Comparison of ENCODE assay signal across 7 cellular contexts in genomic region chr13:106619688-106620555, GRCh38. TPM values are rescaled to one million over a fixed set of nuclear protein-coding genes. Genes with fewer than 3 reads are reported as not detected.
DNase-seq lines count a peak whose midpoint lies in the region; ATAC-seq and TF ChIP-seq lines count a peak whose summit lies in the region.

No MANE protein-coding gene starts in this region.

- H3K9me3 ChIP-seq in ES-I3 (ENCODE audit: control insufficient read depth, insufficient read depth, low read length) = no peaks in the 10 kb centered on the region
- no peaks in the 10 kb centered on the region for H3K9me3 ChIP-seq in heart right ventricle

- POLR2A ChIA-PET in activated CD8-positive, alpha-beta T cell treated with anti-CD3 and anti-CD28 coated beads for 36 hours (lab: Charles Lee) = no interaction called here

- no peak overlapping the region for H3K4me3 Mint-ChIP-seq in activated CD8-positive, alpha-beta T cell treated with anti-CD3 and anti-CD28 coated beads for 36 hours

- peaks cover 2% of the 10 kb centered on the region for H3K4me1 Mint-ChIP-seq in activated CD8-positive, alpha-beta T cell treated with anti-CD3 and anti-CD28 coated beads for 36 hours (ENCODE audit: low read depth)

- WGBS in heart right ventricle, 2 donors = 17 to 23% methylated on average over 10 of the region's 10 CpGs

- no peaks in the 10 kb centered on the region for H3K9me3 Mint-ChIP-seq in activated CD8-positive, alpha-beta T cell treated with anti-CD3 and anti-CD28 coated beads for 36 hours

- peak overlapping the region in 7 of 10 donors; percentile 12 to 45 (median 34) for H3K4me3 ChIP-seq in heart right ventricle

- intact Hi-C loops in activated CD8-positive, alpha-beta T cell treated with anti-CD3 and anti-CD28 coated beads for 36 hours (cut with micrococcal nuclease) = no loop called here
- intact Hi-C loops in heart right ventricle (cut with DNase I) = loop anchor here in 7 of 10 donors (1.0 to 10.0 kb wide), 10 partner anchors 53 to 507 kb away; partner anchors contain the start of genes EFNB2 (in 5 of the 7) and ARGLU1 (in 1 of the 7)

- TF ChIP-seq CTCF in activated CD8-positive, alpha-beta T cell treated with anti-CD3 and anti-CD28 coated beads for 36 hours (IDR thresholded peaks at IDR 0.05) = peak; percentile 71
- peak; percentile 71 to 86 (median 81) for TF ChIP-seq CTCF in heart right ventricle (IDR thresholded peaks at IDR 0.05)

- peak overlapping the region; percentile 22; the same call in 1 of the 2 replicates for H3K9ac ChIP-seq in ES-I3 (ENCODE audit: low read depth, low read length)

- peak; percentile 19 for DNase-seq in NCI-H510A (lab: John Stamatoyannopoulos, UW)
- DNase-seq in activated CD8-positive, alpha-beta T cell treated with anti-CD3 and anti-CD28 coated beads for 36 hours = peak; percentile 35
- DNase-seq in heart right ventricle = peak in 1 of 2 donors; percentile 53
- DNase-seq in retina = peak; percentile 52

- H3K36me3 ChIP-seq in ES-I3 (ENCODE audit: insufficient read depth, low read length) (no peaks in the 10 kb centered on the region), heart right ventricle (no peaks in the 10 kb centered on the region)

- H3K27ac ChIP-seq in heart right ventricle = peak overlapping the region in 5 of 10 donors; percentile 33 to 71 (median 48)

- H3K27me3 Mint-ChIP-seq in activated CD8-positive, alpha-beta T cell treated with anti-CD3 and anti-CD28 coated beads for 36 hours = peaks cover 13% of the 10 kb centered on the region

- no peak overlapping the region for H3K27ac Mint-ChIP-seq in activated CD8-positive, alpha-beta T cell treated with anti-CD3 and anti-CD28 coated beads for 36 hours

- no peaks in the 10 kb centered on the region for H3K36me3 Mint-ChIP-seq in activated CD8-positive, alpha-beta T cell treated with anti-CD3 and anti-CD28 coated beads for 36 hours (ENCODE audit: low read depth)

- H3K4me1 ChIP-seq in ES-I3 (ENCODE audit: insufficient read depth, low read length) (peaks cover 26% of the 10 kb centered on the region), heart right ventricle (peaks cover 0 to 33% (median 10%) of the 10 kb centered on the region in 9 donors)

- ATAC-seq in GM19468 (IDR thresholded peaks at IDR 0.05; ENCODE audit: extremely low read depth, unreplicated experiment) = peak; percentile 46
- ATAC-seq in HG03457 (IDR thresholded peaks at IDR 0.05; ENCODE audit: unreplicated experiment) = peak; percentile 92
- ATAC-seq in activated CD8-positive, alpha-beta T cell treated with anti-CD3 and anti-CD28 coated beads for 36 hours = peak; percentile 86
- peak; percentile 79 to 94 (median 90) for ATAC-seq in heart right ventricle

- CTCF ChIA-PET in activated CD8-positive, alpha-beta T cell treated with anti-CD3 and anti-CD28 coated beads for 36 hours (lab: Charles Lee) = interaction anchor here (0.7 to 3.0 kb wide), 32 partner anchors 9 to 537 kb away, joined by 3 to 18 read pairs (median 4); partner anchors contain the start of gene EFNB2

- H3K27me3 ChIP-seq in heart right ventricle = peaks cover 0 to 36% (median 0%) of the 10 kb centered on the region in 7 donors

RNA-seq across cellular contexts. Expression of gene ARGLU1, which starts 52.0 kb away (rescaled TPM):
- total RNA-seq in activated CD8-positive, alpha-beta T cell treated with anti-CD3 and anti-CD28 coated beads for 36 hours = 10 to 100 TPM; 89.2 to 91.8 TPM
- total RNA-seq in heart right ventricle = 10 to 100 TPM; 19.1 to 42.2 (median 29.6) TPM
- polyA plus RNA-seq in heart right ventricle = 100 to 1,000 TPM in 1 of 2 donors, 10 to 100 TPM in 1; 28.3 to 148 TPM
